Comparison of ENCODE assay signal across 8 cellular contexts in the genomic region with DNA sequence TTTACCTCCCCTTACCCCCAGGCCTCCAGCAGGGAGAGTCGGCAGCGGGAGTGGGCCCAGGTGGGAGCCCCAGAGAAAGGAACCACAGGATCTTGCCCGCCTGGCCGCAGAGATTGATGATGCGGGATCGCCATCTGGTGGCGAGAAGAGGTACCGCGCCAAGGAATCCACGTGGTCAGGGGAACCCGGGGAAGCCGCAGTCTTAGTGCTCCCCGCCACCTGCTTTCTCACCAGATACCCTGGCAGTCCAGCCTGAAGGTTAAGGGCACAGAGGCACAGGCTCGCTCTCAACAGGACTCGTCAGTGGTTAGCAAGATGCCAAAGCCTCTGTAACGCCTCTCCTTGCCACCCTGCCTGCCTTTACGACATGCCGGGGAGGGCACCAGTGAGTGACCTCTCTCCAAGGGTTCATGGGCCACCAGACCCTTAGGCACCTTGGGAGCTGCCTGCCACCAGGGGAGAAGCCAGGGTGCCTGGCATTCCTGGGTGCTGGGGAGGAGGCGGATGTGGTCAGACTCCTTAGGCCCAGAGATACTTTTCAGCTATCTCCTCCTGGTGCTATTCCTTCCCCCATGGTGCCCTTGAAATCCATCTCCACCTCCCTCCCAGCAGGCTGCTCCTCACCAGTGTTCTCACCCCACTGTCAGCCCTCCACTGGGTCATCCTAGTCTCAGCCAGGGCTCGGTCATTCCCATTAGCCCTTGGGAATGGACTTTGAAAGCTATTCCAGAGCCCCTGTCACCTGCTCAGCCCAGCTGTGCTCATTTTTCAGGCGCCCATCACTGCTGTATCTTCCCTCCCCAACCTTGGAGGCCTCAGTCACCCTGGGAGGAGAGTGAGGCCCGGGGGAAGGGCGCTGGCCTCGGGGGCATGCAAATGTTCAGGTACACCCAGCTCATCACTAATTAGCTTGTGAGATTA. TPM values are rescaled to one million over a fixed set of nuclear protein-coding genes. Genes with fewer than 3 reads are reported as not detected.
A peak's percentile ranks its signal among the peaks of the same experiment; 100 is the strongest.
DNase-seq lines count a peak whose midpoint lies in the region; ATAC-seq and TF ChIP-seq lines count a peak whose summit lies in the region.

No MANE protein-coding gene starts in this region.

- H3K4me1 ChIP-seq in lung (ENCODE audit: control insufficient read depth in 2 of 2, insufficient read depth in 2 of 2, low read length in 2 of 2) = peaks cover 0 to 4% of the 10 kb centered on the region in 2 donors

- no peaks in the 10 kb centered on the region for H3K9me3 ChIP-seq in lung (ENCODE audit: control insufficient read depth in 2 of 2, insufficient read depth in 1 of 2, low read length in 1 of 2)

- no peak overlapping the region for H3K4me3 ChIP-seq in lung

- peak; percentile 19 for DNase-seq in DMS79 (lab: John Stamatoyannopoulos, UW)
- DNase-seq in NCI-H774 (lab: John Stamatoyannopoulos, UW) = peak; percentile 77
- peak; percentile 92 to 93 for DNase-seq in activated CD4-positive, alpha-beta T cell treated with anti-CD3 and anti-CD28 coated beads, Interleukin-2, amount 50 U/mL, for 48 hours
- peak; percentile 83 for DNase-seq in dermis blood vessel endothelial cell
- peak; percentile 82 for DNase-seq in lung (ENCODE audit: low spot score)
- peak; percentile 84 for DNase-seq in stimulated activated CD8-positive, alpha-beta memory T cell treated with anti-CD3 and anti-CD28 coated beads, Interleukin-15, amount 100 ng/mL, for 1 hour (ENCODE audit: low read depth)

- no peaks in the 10 kb centered on the region for H3K27me3 ChIP-seq in lung (ENCODE audit: control insufficient read depth, insufficient read depth)

- no peak overlapping the region for H3K27ac ChIP-seq in lung (ENCODE audit: low read depth in 1 of 2, low read length in 1 of 2)

- H3K36me3 ChIP-seq in lung (ENCODE audit: control insufficient read depth in 2 of 2, insufficient read depth in 2 of 2, low read length in 2 of 2) = no peaks in the 10 kb centered on the region

- 30 to 32% methylated on average over 24 of the region's 24 CpGs for WGBS in lung, 2 donors

- ATAC-seq in HG02981 (IDR thresholded peaks at IDR 0.05; ENCODE audit: unreplicated experiment) (peak; percentile 46), lung (ENCODE audit: insufficient read depth, low FRiP score) (peak; percentile 65), GM18511 (IDR thresholded peaks at IDR 0.05; ENCODE audit: unreplicated experiment) (no peak)

- peak; percentile 95 for TF ChIP-seq CTCF in lung (IDR thresholded peaks at IDR 0.05; ENCODE audit: control extremely low read depth, extremely low read depth)

RNA-seq across cellular contexts. Expression of a gene that starts 5.4 kb away (rescaled TPM):
- 34.5 and 35.5 TPM in 2 replicates for total RNA-seq in dermis blood vessel endothelial cell
- total RNA-seq in lung = 10 to 100 TPM; 22.7 to 56.5 TPM
- 100 to 1,000 TPM in 1 of 2 donors, 10 to 100 TPM in 1; 20.1 to 116 TPM for polyA plus RNA-seq in lung

RNA-seq across cellular contexts. Expression of a gene that starts 30.8 kb away (rescaled TPM):
- 1.6 and 4.4 TPM in 2 replicates for total RNA-seq in dermis blood vessel endothelial cell
- total RNA-seq in lung = 10 to 100 TPM; 15.9 to 20.0 TPM
- polyA plus RNA-seq in lung = 10 to 100 TPM; 21.4 to 30.4 TPM

RNA-seq across cellular contexts. Expression of a gene that starts 33.2 kb away (rescaled TPM):
- total RNA-seq in dermis blood vessel endothelial cell = 0.19 and 0.68 TPM in 2 replicates
- 10 to 100 TPM in 1 of 2 donors, 1 to 10 TPM in 1; 3.3 to 11.3 TPM for total RNA-seq in lung
- 1 to 10 TPM; 2.0 to 7.9 TPM for polyA plus RNA-seq in lung

RNA-seq across cellular contexts. Expression of a gene that starts 39.3 kb away (rescaled TPM):
- not detected in 2 replicates for total RNA-seq in dermis blood vessel endothelial cell
- under 1 TPM in 1 of 2 donors, not detected in 1; 0.31 TPM for total RNA-seq in lung
- polyA plus RNA-seq in lung = under 1 TPM in 1 of 2 donors, not detected in 1; 0.10 TPM

RNA-seq across cellular contexts. Expression of a gene that starts 53.7 kb away (rescaled TPM):
- total RNA-seq in dermis blood vessel endothelial cell (20.9 and 27.8 TPM in 2 replicates), lung (10 to 100 TPM; 24.3 to 24.6 TPM)
- 10 to 100 TPM; 10.8 to 11.1 TPM for polyA plus RNA-seq in lung

Comparison
In these comparisons a context has a peak if more than half of its experiments do, and no peak if none do; other contexts are left out.
1. DNase-seq: peak in every context shown above with its lines; median percentile 92 in activated CD4-positive, alpha-beta T cell treated with anti-CD3 and anti-CD28 coated beads, Interleukin-2, amount 50 U/mL, for 48 hours; 84 in stimulated activated CD8-positive, alpha-beta memory T cell treated with anti-CD3 and anti-CD28 coated beads, Interleukin-15, amount 100 ng/mL, for 1 hour; 83 in dermis blood vessel endothelial cell; 82 in lung; 77 in NCI-H774; 19 in DMS79.